ENCODE assay signal across 2 cellular contexts in genomic region chr2:151292546-151292945, GRCh38.
A peak's percentile ranks its signal among the peaks of the same experiment; 100 is the strongest.
TF ChIP-seq lines count a peak whose summit lies in the region.

No MANE protein-coding gene starts in this region.

TF ChIP-seq in IMR-90, 13 proteins besides CTCF, POLR2A, EP300 and RAD21:
- TF ChIP-seq CEBPB (IDR thresholded peaks at IDR 0.05; ENCODE audit: low read depth, low read length) (peak; percentile 51; the same call in 1 of the 2 replicates), MAFK (IDR thresholded peaks at IDR 0.05; ENCODE audit: low read depth, low read length) (no peak)

TF ChIP-seq in K562, 482 proteins besides CTCF, POLR2A, EP300 and RAD21:
- no peak for TF ChIP-seq CEBPG (CRISPR knock-in tag; IDR thresholded peaks at IDR 0.05)
- TF ChIP-seq CEBPG (tag; conservative IDR thresholded peaks at IDR 0.05 in 1 of 2, IDR thresholded peaks at IDR 0.05 in 1 of 2): peak; percentile 34 to 72; a peak in 2 of 4 replicates
- TF ChIP-seq ZZZ3 (IDR thresholded peaks at IDR 0.05): no peak
- peak; percentile 79 for TF ChIP-seq CEBPB (tag; IDR thresholded peaks at IDR 0.05)
- TF ChIP-seq RNF219 (CRISPR knock-in tag; IDR thresholded peaks at IDR 0.05): no peak
